ENCODE assay signal across 25 cellular contexts in genomic region chr1:173304529-173305227, GRCh38.
"Had no signal": no experiment of that assay in that cellular context is flagged by ENCODE, and none has a peak within 500 bp of the region (broad histone marks: within the 10 kb centered on the region; RNA-seq: fewer than 3 reads in every experiment).

No MANE protein-coding gene starts in this region.

- H3K27me3 Mint-ChIP-seq: activated naive CD8-positive, alpha-beta T cell treated with anti-CD3 and anti-CD28 coated beads, Interleukin-2, amount 50 U/mL, for 24 hours; T-helper 17 cell had no signal

- H3K27ac ChIP-seq: ascending aorta, body of pancreas had no signal

- H3K4me3 ChIP-seq: ascending aorta, body of pancreas had no signal

- H3K9me3 ChIP-seq: ascending aorta, body of pancreas had no signal

- DNase-seq: activated CD4-positive, alpha-beta T cell treated with anti-CD3 and anti-CD28 coated beads for 1 hour; activated CD4-positive, alpha-beta T cell treated with anti-CD3 and anti-CD28 coated beads, Interleukin-2, amount 10 ng/mL, durations not matched to agents 24 days and 14 days; activated CD4-positive, alpha-beta T cell treated with anti-CD3 and anti-CD28 coated beads, Interleukin-2, amount 50 U/mL, for 48 hours; activated CD8-positive, alpha-beta memory T cell treated with anti-CD3 and anti-CD28 coated beads, Interleukin-2, amount 10 ng/mL, durations not matched to agents 7 days and 5 days; activated effector memory CD4-positive, alpha-beta T cell treated with anti-CD3 and anti-CD28 coated beads, Interleukin-2, amount 50 U/mL, for 16 hours; activated naive CD4-positive, alpha-beta T cell treated with Interleukin-2 at 50 U/mL for 16 hours; activated naive CD8-positive, alpha-beta T cell treated with anti-CD3 and anti-CD28 coated beads, Interleukin-2, amount 50 U/mL, for 24 hours; activated T-cell treated with anti-CD3 and anti-CD28 coated beads, Interleukin-2, amount 50 U/mL, for 4 hours; amniotic stem cell; body of pancreas; central memory CD4-positive, alpha-beta T cell; Kasumi-1; NCI-H1092; NCI-H1417; NCI-H1694; NCI-H2029; NCI-H510A treated with DMSO at 0.1 percent for 48 hours; NCI-H69; NK-92 treated with Interleukin-12 subunit alpha and Interleukin-12 subunit beta, amount 100 ng/mL, for 24 hours; SIG-M5; T-helper 17 cell; T-helper 9 cell had no signal

- ATAC-seq: activated CD8-positive, alpha-beta memory T cell treated with anti-CD3 and anti-CD28 coated beads, Interleukin-2, amount 10 ng/mL, durations not matched to agents 7 days and 5 days; activated naive CD4-positive, alpha-beta T cell treated with anti-CD3 and anti-CD28 coated beads, Interleukin-2, amount 50 U/mL, for 72 hours; activated naive CD8-positive, alpha-beta T cell treated with anti-CD3 and anti-CD28 coated beads, Interleukin-2, amount 50 U/mL, for 24 hours; activated T-cell treated with anti-CD3 and anti-CD28 coated beads, Interleukin-2, amount 50 U/mL, for 4 hours; body of pancreas; T-helper 17 cell; WTC11 had no signal

- H3K4me3 Mint-ChIP-seq: activated CD4-positive, alpha-beta T cell treated with anti-CD3 and anti-CD28 coated beads, Interleukin-2, amount 10 ng/mL, durations not matched to agents 24 days and 14 days; activated CD8-positive, alpha-beta memory T cell treated with anti-CD3 and anti-CD28 coated beads, Interleukin-2, amount 10 ng/mL, durations not matched to agents 7 days and 5 days; activated naive CD8-positive, alpha-beta T cell treated with anti-CD3 and anti-CD28 coated beads, Interleukin-2, amount 50 U/mL, for 24 hours; activated T-cell treated with anti-CD3 and anti-CD28 coated beads, Interleukin-2, amount 50 U/mL, for 4 hours; T-helper 17 cell; WTC11 had no signal

- H3K4me1 ChIP-seq: ascending aorta, body of pancreas had no signal

- H3K36me3 Mint-ChIP-seq: activated CD8-positive, alpha-beta memory T cell treated with anti-CD3 and anti-CD28 coated beads, Interleukin-2, amount 10 ng/mL, durations not matched to agents 7 days and 5 days; activated naive CD4-positive, alpha-beta T cell treated with anti-CD3 and anti-CD28 coated beads, Interleukin-2, amount 50 U/mL, for 72 hours; WTC11 had no signal

- H3K27me3 ChIP-seq: ascending aorta, body of pancreas had no signal

- H3K27ac Mint-ChIP-seq: activated CD4-positive, alpha-beta T cell treated with anti-CD3 and anti-CD28 coated beads, Interleukin-2, amount 10 ng/mL, durations not matched to agents 24 days and 14 days; activated CD8-positive, alpha-beta memory T cell treated with anti-CD3 and anti-CD28 coated beads, Interleukin-2, amount 10 ng/mL, durations not matched to agents 7 days and 5 days; activated naive CD4-positive, alpha-beta T cell treated with anti-CD3 and anti-CD28 coated beads, Interleukin-2, amount 50 U/mL, for 72 hours; activated naive CD8-positive, alpha-beta T cell treated with anti-CD3 and anti-CD28 coated beads, Interleukin-2, amount 50 U/mL, for 24 hours; T-helper 17 cell; WTC11 had no signal

- H3K36me3 ChIP-seq: ascending aorta had no signal
